In the genomic region with DNA sequence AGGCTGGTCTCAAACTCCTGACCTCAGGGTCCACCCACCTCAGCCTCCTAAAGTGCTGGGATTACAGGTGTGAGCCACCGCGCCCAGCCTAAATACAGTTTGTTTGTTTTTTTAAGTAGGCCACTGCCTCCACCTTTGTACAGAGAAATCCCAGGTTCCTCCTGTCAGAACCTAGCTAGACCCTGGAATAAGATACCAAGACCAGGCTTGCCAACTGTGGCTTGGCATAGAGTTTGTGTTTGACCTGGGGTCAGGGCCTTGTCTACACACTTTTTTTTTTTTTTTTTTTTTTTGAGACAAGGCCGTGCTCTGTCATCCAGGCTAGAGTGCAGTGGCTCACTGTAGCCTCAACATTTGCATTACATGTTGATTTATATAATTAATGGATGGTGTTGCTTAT, we compare ENCODE assay signal across 27 cellular contexts. TPM values are rescaled to one million over a fixed set of nuclear protein-coding genes. Genes with fewer than 3 reads are reported as not detected.
"Had no signal": no experiment of that assay in that cellular context is flagged by ENCODE, and none has a peak within 500 bp of the region (broad histone marks: within the 10 kb centered on the region; RNA-seq: fewer than 3 reads in every experiment).

No MANE protein-coding gene starts in this region.

- ATAC-seq: effector memory CD8-positive, alpha-beta T cell; esophagus mucosa; gastrocnemius medialis; heart right ventricle had no signal

- FAIRE-seq: colon, endothelial cell of umbilical vein, frontal cortex had no signal

- H3K27me3 ChIP-seq: colonic mucosa, dorsolateral prefrontal cortex, esophagus muscularis mucosa, esophagus squamous epithelium, foreskin keratinocyte, gastrocnemius medialis, gastroesophageal sphincter, heart left ventricle, heart right ventricle had no signal

- H3K36me3 ChIP-seq: colonic mucosa, gastrocnemius medialis had no signal

- H3K9me3 ChIP-seq: colonic mucosa, gastrocnemius medialis, gastroesophageal sphincter, heart left ventricle had no signal

- H3K4me3 ChIP-seq: colonic mucosa, coronary artery, dorsolateral prefrontal cortex, esophagus muscularis mucosa, esophagus squamous epithelium, gastrocnemius medialis, gastroesophageal sphincter, heart left ventricle, heart right ventricle had no signal

- H3K4me1 ChIP-seq: colonic mucosa, esophagus muscularis mucosa, esophagus squamous epithelium, foreskin keratinocyte, gastrocnemius medialis, gastroesophageal sphincter, heart left ventricle, heart right ventricle had no signal

- H3K27ac ChIP-seq: colonic mucosa, coronary artery, dorsolateral prefrontal cortex, epithelial cell of prostate, esophagus muscularis mucosa, esophagus squamous epithelium, foreskin keratinocyte, gastrocnemius medialis, gastroesophageal sphincter, heart left ventricle, heart right ventricle had no signal

- DNase-seq: colonic mucosa; cortex of kidney; dermis blood vessel endothelial cell; dorsolateral prefrontal cortex; effector CD4-positive, alpha-beta T cell; effector CD8-positive, alpha-beta T cell; effector memory CD4-positive, alpha-beta T cell; effector memory CD8-positive, alpha-beta T cell; endodermal cell; erythroblast; esophagus squamous epithelium; foreskin fibroblast; foreskin keratinocyte; foreskin melanocyte; gastrocnemius medialis; glutamatergic neuron; head of caudate nucleus; heart left ventricle; heart right ventricle had no signal

RNA-seq across cellular contexts. Expression of a gene that starts 34.3 kb away (rescaled TPM):
- total RNA-seq: foreskin keratinocyte had no signal
